ENCODE assay signal across 9 cellular contexts in genomic region chr21:25501996-25502665, GRCh38.
A peak's percentile ranks its signal among the peaks of the same experiment; 100 is the strongest.
DNase-seq lines count a peak whose midpoint lies in the region; ATAC-seq lines count a peak whose summit lies in the region.
"Had no signal": no experiment of that assay in that cellular context is flagged by ENCODE, and none has a peak within 500 bp of the region (broad histone marks: within the 10 kb centered on the region; RNA-seq: fewer than 3 reads in every experiment).

No MANE protein-coding gene starts in this region.

- intact Hi-C loops in right cardiac atrium (cut with DNase I): no loop called here

- no peak overlapping the region for H3K27ac ChIP-seq in right cardiac atrium (ENCODE audit: low read length)
- H3K27ac ChIP-seq: 22Rv1 had no signal

- ATAC-seq in HG03342 (IDR thresholded peaks at IDR 0.05; ENCODE audit: unreplicated experiment) (peak; percentile 68), right cardiac atrium (no peak)

- H3K9me3 ChIP-seq in right cardiac atrium (ENCODE audit: control insufficient read depth, low read length): no peaks in the 10 kb centered on the region

- no peaks in the 10 kb centered on the region for H3K27me3 ChIP-seq in right cardiac atrium (ENCODE audit: control insufficient read depth, insufficient read depth)

- DNase-seq in SIG-M5 treated with dmso at 0.1 percent for 504 hours (lab: John Stamatoyannopoulos, UW; ENCODE audit: unreplicated experiment): peak; percentile 61
- DNase-seq in SIG-M5 (lab: John Stamatoyannopoulos, UW): no peak
- peak; percentile 50 for DNase-seq in activated T-cell treated with anti-CD3 and anti-CD28 coated beads for 48 hours (ENCODE audit: low read depth)
- DNase-seq in stimulated activated CD8-positive, alpha-beta memory T cell treated with anti-CD3 and anti-CD28 coated beads, Interleukin-2, amount 100 ng/mL, for 48 hours (ENCODE audit: low read depth in 2 of 2): peak; percentile 13 to 37
- DNase-seq in ureter (ENCODE audit: low spot score): no peak
- no peak for DNase-seq in NCI-H1694 (lab: John Stamatoyannopoulos, UW)
- DNase-seq in right cardiac atrium: no peak

- WGBS in right cardiac atrium: 34% methylated on average over 1 of the region's 1 CpG

- H3K4me3 ChIP-seq in right cardiac atrium (ENCODE audit: low read length): no peak overlapping the region

- H3K4me1 ChIP-seq in right cardiac atrium (ENCODE audit: control insufficient read depth, insufficient read depth, low read length): no peaks in the 10 kb centered on the region

Comparison
In these comparisons a context has a peak if more than half of its experiments do, and no peak if none do; other contexts are left out.
1. DNase-seq: peak in SIG-M5 treated with dmso at 0.1 percent for 504 hours (single experiment), activated T-cell treated with anti-CD3 and anti-CD28 coated beads for 48 hours (single experiment) and stimulated activated CD8-positive, alpha-beta memory T cell treated with anti-CD3 and anti-CD28 coated beads, Interleukin-2, amount 100 ng/mL, for 48 hours (2 of 2); none in SIG-M5 (single experiment), ureter (single experiment), NCI-H1694 (single experiment) and right cardiac atrium (0 of 3).